8 cellular contexts compared by ENCODE assay signal in genomic region chr1:118013938-118014337, GRCh38.
"Had no signal": no experiment of that assay in that cellular context is flagged by ENCODE, and none has a peak within 500 bp of the region (broad histone marks: within the 10 kb centered on the region; RNA-seq: fewer than 3 reads in every experiment).

No MANE protein-coding gene starts in this region.

- FAIRE-seq: G401.6, GM12878, GM12891, GM12892, GM18507, GM19239 had no signal

- DNase-seq: GDM1, GF-D8 had no signal

- ATAC-seq: GM12878 had no signal

- H3K4me3 ChIP-seq: GM12878 had no signal
